ENCODE assay signal across 1 cellular context in the genomic region with DNA sequence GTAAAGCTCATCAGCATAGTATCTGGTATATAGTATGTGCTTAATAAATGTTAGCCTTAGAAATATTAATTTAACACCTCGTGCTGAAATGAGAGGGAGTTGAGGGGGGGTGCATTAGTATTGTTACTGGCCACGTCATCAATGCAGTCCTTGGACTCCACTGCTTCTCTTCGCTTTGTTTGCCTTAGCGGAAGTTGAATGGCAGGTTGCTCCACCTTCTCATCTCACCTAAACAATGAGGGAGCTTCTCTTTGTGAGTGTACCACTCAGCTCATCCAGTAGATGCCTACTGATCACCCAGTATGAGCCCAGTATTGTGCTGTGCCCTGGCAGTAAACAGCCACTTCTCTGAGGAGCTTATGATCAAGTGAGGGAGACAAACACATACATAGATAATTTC.
TF ChIP-seq lines count a peak whose summit lies in the region.

No MANE protein-coding gene starts in this region.

TF ChIP-seq in HepG2, 621 proteins besides CTCF, POLR2A, EP300 and RAD21 (continued from another document):
- TF ChIP-seq, protein P1, sequence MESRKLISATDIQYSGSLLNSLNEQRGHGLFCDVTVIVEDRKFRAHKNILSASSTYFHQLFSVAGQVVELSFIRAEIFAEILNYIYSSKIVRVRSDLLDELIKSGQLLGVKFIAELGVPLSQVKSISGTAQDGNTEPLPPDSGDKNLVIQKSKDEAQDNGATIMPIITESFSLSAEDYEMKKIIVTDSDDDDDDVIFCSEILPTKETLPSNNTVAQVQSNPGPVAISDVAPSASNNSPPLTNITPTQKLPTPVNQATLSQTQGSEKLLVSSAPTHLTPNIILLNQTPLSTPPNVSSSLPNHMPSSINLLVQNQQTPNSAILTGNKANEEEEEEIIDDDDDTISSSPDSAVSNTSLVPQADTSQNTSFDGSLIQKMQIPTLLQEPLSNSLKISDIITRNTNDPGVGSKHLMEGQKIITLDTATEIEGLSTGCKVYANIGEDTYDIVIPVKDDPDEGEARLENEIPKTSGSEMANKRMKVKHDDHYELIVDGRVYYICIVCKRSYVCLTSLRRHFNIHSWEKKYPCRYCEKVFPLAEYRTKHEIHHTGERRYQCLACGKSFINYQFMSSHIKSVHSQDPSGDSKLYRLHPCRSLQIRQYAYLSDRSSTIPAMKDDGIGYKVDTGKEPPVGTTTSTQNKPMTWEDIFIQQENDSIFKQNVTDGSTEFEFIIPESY (CRISPR knock-in tag; IDR thresholded peaks at IDR 0.05), result peak; percentile 78
- TF ChIP-seq, protein P2, sequence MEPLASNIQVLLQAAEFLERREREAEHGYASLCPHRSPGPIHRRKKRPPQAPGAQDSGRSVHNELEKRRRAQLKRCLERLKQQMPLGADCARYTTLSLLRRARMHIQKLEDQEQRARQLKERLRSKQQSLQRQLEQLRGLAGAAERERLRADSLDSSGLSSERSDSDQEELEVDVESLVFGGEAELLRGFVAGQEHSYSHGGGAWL (CRISPR knock-in tag; IDR thresholded peaks at IDR 0.05), result no peak
- no peak for TF ChIP-seq CBX1 (IDR thresholded peaks at IDR 0.05; ENCODE audit: low read depth)
- TF ChIP-seq CAMTA2 (CRISPR knock-in tag; IDR thresholded peaks at IDR 0.05; ENCODE audit: borderline replicate concordance), result no peak
- TF ChIP-seq, protein P3, sequence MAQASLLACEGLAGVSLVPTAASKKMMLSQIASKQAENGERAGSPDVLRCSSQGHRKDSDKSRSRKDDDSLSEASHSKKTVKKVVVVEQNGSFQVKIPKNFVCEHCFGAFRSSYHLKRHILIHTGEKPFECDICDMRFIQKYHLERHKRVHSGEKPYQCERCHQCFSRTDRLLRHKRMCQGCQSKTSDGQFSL (CRISPR knock-in tag; IDR thresholded peaks at IDR 0.05), result no peak
- no peak for TF ChIP-seq ZNF772 (CRISPR knock-in tag; IDR thresholded peaks at IDR 0.05)
- TF ChIP-seq, protein P4, sequence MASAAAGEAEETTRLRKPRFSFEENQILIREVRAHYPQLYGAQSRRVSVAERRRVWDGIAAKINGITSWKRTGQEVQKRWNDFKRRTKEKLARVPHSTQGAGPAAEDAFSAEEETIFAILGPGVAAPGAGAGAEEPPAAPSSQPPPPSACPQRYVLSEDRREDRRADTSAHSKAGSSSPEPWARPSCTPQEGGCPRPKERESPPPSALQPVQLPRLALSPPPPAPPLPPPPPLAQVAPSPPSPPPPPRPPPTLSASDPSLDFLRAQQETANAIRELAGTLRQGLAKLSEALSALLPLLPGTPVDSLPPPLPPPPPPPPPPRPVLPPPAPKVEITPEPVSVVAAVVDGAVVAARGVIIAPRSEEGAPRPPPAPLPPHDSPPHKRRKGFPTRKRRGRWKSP (CRISPR knock-in tag; IDR thresholded peaks at IDR 0.05), result no peak
- TF ChIP-seq ZNF713 (CRISPR knock-in tag; IDR thresholded peaks at IDR 0.05), result no peak
- TF ChIP-seq ZFP90 (CRISPR knock-in tag; IDR thresholded peaks at IDR 0.05; ENCODE audit: borderline replicate concordance), result no peak
- TF ChIP-seq, protein P5, sequence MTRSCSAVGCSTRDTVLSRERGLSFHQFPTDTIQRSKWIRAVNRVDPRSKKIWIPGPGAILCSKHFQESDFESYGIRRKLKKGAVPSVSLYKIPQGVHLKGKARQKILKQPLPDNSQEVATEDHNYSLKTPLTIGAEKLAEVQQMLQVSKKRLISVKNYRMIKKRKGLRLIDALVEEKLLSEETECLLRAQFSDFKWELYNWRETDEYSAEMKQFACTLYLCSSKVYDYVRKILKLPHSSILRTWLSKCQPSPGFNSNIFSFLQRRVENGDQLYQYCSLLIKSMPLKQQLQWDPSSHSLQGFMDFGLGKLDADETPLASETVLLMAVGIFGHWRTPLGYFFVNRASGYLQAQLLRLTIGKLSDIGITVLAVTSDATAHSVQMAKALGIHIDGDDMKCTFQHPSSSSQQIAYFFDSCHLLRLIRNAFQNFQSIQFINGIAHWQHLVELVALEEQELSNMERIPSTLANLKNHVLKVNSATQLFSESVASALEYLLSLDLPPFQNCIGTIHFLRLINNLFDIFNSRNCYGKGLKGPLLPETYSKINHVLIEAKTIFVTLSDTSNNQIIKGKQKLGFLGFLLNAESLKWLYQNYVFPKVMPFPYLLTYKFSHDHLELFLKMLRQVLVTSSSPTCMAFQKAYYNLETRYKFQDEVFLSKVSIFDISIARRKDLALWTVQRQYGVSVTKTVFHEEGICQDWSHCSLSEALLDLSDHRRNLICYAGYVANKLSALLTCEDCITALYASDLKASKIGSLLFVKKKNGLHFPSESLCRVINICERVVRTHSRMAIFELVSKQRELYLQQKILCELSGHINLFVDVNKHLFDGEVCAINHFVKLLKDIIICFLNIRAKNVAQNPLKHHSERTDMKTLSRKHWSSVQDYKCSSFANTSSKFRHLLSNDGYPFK (CRISPR knock-in tag; IDR thresholded peaks at IDR 0.05; ENCODE audit: borderline replicate concordance), result no peak
- TF ChIP-seq, protein P6, sequence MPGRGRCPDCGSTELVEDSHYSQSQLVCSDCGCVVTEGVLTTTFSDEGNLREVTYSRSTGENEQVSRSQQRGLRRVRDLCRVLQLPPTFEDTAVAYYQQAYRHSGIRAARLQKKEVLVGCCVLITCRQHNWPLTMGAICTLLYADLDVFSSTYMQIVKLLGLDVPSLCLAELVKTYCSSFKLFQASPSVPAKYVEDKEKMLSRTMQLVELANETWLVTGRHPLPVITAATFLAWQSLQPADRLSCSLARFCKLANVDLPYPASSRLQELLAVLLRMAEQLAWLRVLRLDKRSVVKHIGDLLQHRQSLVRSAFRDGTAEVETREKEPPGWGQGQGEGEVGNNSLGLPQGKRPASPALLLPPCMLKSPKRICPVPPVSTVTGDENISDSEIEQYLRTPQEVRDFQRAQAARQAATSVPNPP (CRISPR knock-in tag; IDR thresholded peaks at IDR 0.05), result no peak
- no peak for TF ChIP-seq ZNF607 (CRISPR knock-in tag; IDR thresholded peaks at IDR 0.05; ENCODE audit: borderline replicate concordance)
- TF ChIP-seq SMARCE1 (IDR thresholded peaks at IDR 0.05; ENCODE audit: borderline replicate concordance), result no peak
- no peak for TF ChIP-seq TOE1 (CRISPR knock-in tag; IDR thresholded peaks at IDR 0.05)
